In the genomic region with DNA sequence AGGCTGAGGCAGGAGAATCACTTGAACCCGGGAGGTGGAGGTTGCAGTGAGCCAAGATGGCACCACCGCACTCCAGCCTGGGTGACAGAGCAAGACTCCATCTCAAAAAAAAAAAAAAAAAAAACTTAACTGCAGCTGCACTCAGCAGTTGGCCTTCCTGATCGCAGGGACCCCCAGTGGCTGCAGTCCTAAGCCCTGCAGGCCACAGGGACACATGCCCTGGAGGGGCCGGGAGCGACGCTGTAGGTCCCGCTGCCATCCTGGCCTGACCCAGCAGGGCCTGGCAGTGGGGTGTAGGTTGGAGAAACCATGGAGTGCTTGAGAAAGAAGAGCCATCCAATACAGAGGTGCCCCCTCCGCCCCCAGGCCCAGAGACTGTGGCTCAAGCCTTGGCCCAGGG, we compare ENCODE assay signal across 13 cellular contexts. TPM values are rescaled to one million over a fixed set of nuclear protein-coding genes. Genes with fewer than 3 reads are reported as not detected.
"Had no signal": no experiment of that assay in that cellular context is flagged by ENCODE, and none has a peak within 500 bp of the region (broad histone marks: within the 10 kb centered on the region; RNA-seq: fewer than 3 reads in every experiment).

No MANE protein-coding gene starts in this region.

RNA-seq across cellular contexts. Expression of a gene that starts 15.1 kb away (rescaled TPM):
- total RNA-seq: activated B cell treated with CpG ODN at 0.5 μM for 24 hours had no signal

RNA-seq across cellular contexts. Expression of a gene that starts 29.2 kb away (rescaled TPM):
- total RNA-seq: activated B cell treated with CpG ODN at 0.5 μM for 24 hours; activated CD4-positive, alpha-beta memory T cell treated with anti-CD3 and anti-CD28 coated beads for 36 hours; activated CD4-positive, alpha-beta T cell treated with anti-CD3 and anti-CD28 coated beads, Interleukin-2, amount 10 ng/mL, durations not matched to agents 24 days and 14 days; activated CD8-positive, alpha-beta memory T cell treated with anti-CD3 and anti-CD28 coated beads for 36 hours; activated CD8-positive, alpha-beta T cell treated with anti-CD3 and anti-CD28 coated beads for 36 hours; activated naive CD4-positive, alpha-beta T cell treated with anti-CD3 and anti-CD28 coated beads for 36 hours; activated naive CD4-positive, alpha-beta T cell treated with anti-CD3 and anti-CD28 coated beads, Interleukin-2, amount 50 U/mL, for 72 hours; activated naive CD8-positive, alpha-beta T cell treated with anti-CD3 and anti-CD28 coated beads for 36 hours; activated T-cell treated with anti-CD3 and anti-CD28 coated beads, Interleukin-2, amount 50 U/mL, for 72 hours; activated T-helper 1 cell treated with anti-CD3 and anti-CD28 coated beads, Interleukin-12 subunit alpha, Interleukin-12 subunit beta, Interleukin-2, Interleukin-4 antibody, amounts not matched to agents 30 ng/mL and 10 ng/mL and 1 ng/mL, durations not matched to agents 14 hours and 24 hours and 36 hours; activated T-helper 17 cell treated with anti-CD3 and anti-CD28 coated beads, Interleukin-2, amount 50 U/mL, for 72 hours; cerebellum had no signal
- polyA plus RNA-seq: aorta had no signal

RNA-seq across cellular contexts. Expression of a gene that starts 55.5 kb away (rescaled TPM):
- total RNA-seq: activated B cell treated with CpG ODN at 0.5 μM for 24 hours, cerebellum had no signal
